Comparison of ENCODE assay signal across 14 cellular contexts in genomic region chr4:173057906-173058305, GRCh38.
A peak's percentile ranks its signal among the peaks of the same experiment; 100 is the strongest.
DNase-seq lines count a peak whose midpoint lies in the region; ATAC-seq, FAIRE-seq and TF ChIP-seq lines count a peak whose summit lies in the region.
"Had no signal": no experiment of that assay in that cellular context is flagged by ENCODE, and none has a peak within 500 bp of the region (broad histone marks: within the 10 kb centered on the region; RNA-seq: fewer than 3 reads in every experiment).

No MANE protein-coding gene starts in this region.

- no peaks in the 10 kb centered on the region for H3K79me2 ChIP-seq in GM23248 (ENCODE audit: insufficient read depth)

- 0 out of 2 replicates have a peak, but pooled peaks cover 3% of the 10 kb centered on the region for H3K4me1 ChIP-seq in GM23248 (ENCODE audit: insufficient read depth)

- ATAC-seq in HG03039 (IDR thresholded peaks at IDR 0.05; ENCODE audit: unreplicated experiment) (no peak), HG03457 (IDR thresholded peaks at IDR 0.05; ENCODE audit: unreplicated experiment) (no peak)

- no peak overlapping the region for H2AFZ ChIP-seq in GM23248

- H4K20me1 ChIP-seq in GM23248 (ENCODE audit: insufficient read depth): no peaks in the 10 kb centered on the region

- H3K4me3 ChIP-seq in GM23248 (no peak overlapping the region), fibroblast of the aortic adventitia (ENCODE audit: low read depth, low read length) (no peak overlapping the region)
- H3K4me3 ChIP-seq: SJSA1, transverse colon had no signal

- H3K9ac ChIP-seq in GM23248: no peak overlapping the region

- no peak for TF ChIP-seq CTCF in fibroblast of the aortic adventitia (IDR thresholded peaks at IDR 0.05; ENCODE audit: insufficient read depth, low read length)

- in situ Hi-C loops in GM23248 (cut with MboI): no loop called here

- peak; percentile 54 for FAIRE-seq in RCC 7860 (lab: Jason Lieb, UNC)

- H3K36me3 ChIP-seq in GM23248 (ENCODE audit: low read depth): no peaks in the 10 kb centered on the region
- H3K36me3 ChIP-seq: SJSA1, transverse colon had no signal

- H3K27me3 ChIP-seq in GM23248 (replicated peaks; ENCODE audit: insufficient read depth): peaks cover 7% of the 10 kb centered on the region; the same call in 1 of the 2 replicates
- H3K27me3 ChIP-seq: SJSA1, transverse colon had no signal

- H3K4me2 ChIP-seq in GM23248 (ENCODE audit: unreplicated experiment): no peak overlapping the region

- no peak overlapping the region for H3K27ac ChIP-seq in GM23248
- H3K27ac ChIP-seq: SJSA1, transverse colon had no signal

- DNase-seq in A172 (ENCODE audit: low spot score): peak; percentile 44
- peak; percentile 33 for DNase-seq in GM23248
- DNase-seq in RCC 7860 (ENCODE audit: low spot score): peak; percentile 78
- peak; percentile 2 for DNase-seq in fibroblast of the aortic adventitia (ENCODE audit: low read depth)
- DNase-seq in stimulated activated CD4-positive, alpha-beta T cell treated with anti-CD3 and anti-CD28 coated beads, Interleukin-1b, Interleukin-23, amount 100 ng/mL, for 48 hours: no peak
- DNase-seq in NCI-H2171 treated with DMSO at 0.1 percent for 48 hours (lab: John Stamatoyannopoulos, UW): no peak
- DNase-seq: activated naive CD4-positive, alpha-beta T cell; AML-193; DMS 273 treated with DMSO at 0.1 percent for 48 hours; naive B cell; transverse colon had no signal

- WGBS in GM23248 (ENCODE audit: low coverage in 1 of 2, low lambda C conversion rate in 2 of 2, missing lambda C conversion rate in 2 of 2), 2 experiments: 0 to 7% methylated on average over 1 of the region's 1 CpG

- no peaks in the 10 kb centered on the region for H3F3A ChIP-seq in GM23248 (ENCODE audit: insufficient read depth)

- no peaks in the 10 kb centered on the region for H3K9me2 ChIP-seq in GM23248 (ENCODE audit: insufficient read depth)

- H3K9me3 ChIP-seq in GM23248 (ENCODE audit: low read depth): no peaks in the 10 kb centered on the region
- H3K9me3 ChIP-seq: SJSA1, transverse colon had no signal

Comparison
In these comparisons a context has a peak if more than half of its experiments do, and no peak if none do; other contexts are left out.
1. DNase-seq: peak in A172 (single experiment), GM23248 (single experiment), RCC 7860 (single experiment) and fibroblast of the aortic adventitia (single experiment); none in stimulated activated CD4-positive, alpha-beta T cell treated with anti-CD3 and anti-CD28 coated beads, Interleukin-1b, Interleukin-23, amount 100 ng/mL, for 48 hours (single experiment) and NCI-H2171 treated with DMSO at 0.1 percent for 48 hours (single experiment).